24 cellular contexts compared by ENCODE assay signal in genomic region chr1:208000001-208000400, GRCh38.
"Had no signal": no experiment of that assay in that cellular context is flagged by ENCODE, and none has a peak within 500 bp of the region (broad histone marks: within the 10 kb centered on the region; RNA-seq: fewer than 3 reads in every experiment).

No MANE protein-coding gene starts in this region.

- H3K4me3 Mint-ChIP-seq: central memory CD8-positive, alpha-beta T cell; effector memory CD8-positive, alpha-beta T cell; mesothelial cell of epicardium; naive thymus-derived CD4-positive, alpha-beta T cell; nephron progenitor cell; stimulated activated naive B cell treated with anti-CD40 and anti-IgM and Interleukin-4, amounts not matched to agents 10 μg/mL and 1 μg/mL and 100 μg/mL, for 72 hours; stimulated activated naive CD8-positive, alpha-beta T cell treated with anti-CD3 and anti-CD28 coated beads, Interleukin-15, Interleukin-2, amounts not matched to agents 100 ng/mL and 50 ng/mL, for 24 hours had no signal

- DNase-seq: dermis blood vessel endothelial cell; effector memory CD8-positive, alpha-beta T cell; foreskin fibroblast; gastrocnemius medialis; kidney glomerular epithelial cell; left colon; mesenchymal stem cell; naive thymus-derived CD4-positive, alpha-beta T cell; nephron progenitor cell; occipital lobe; pancreas; retina; right lobe of liver; small intestine; stimulated activated CD4-positive, alpha-beta T cell treated with anti-CD3 and anti-CD28 coated beads, Interleukin-15, amount 100 ng/mL, for 24 hours; stimulated activated CD4-positive, alpha-beta T cell treated with anti-CD3 and anti-CD28 coated beads, Interleukin-2, amount 100 ng/mL, for 48 hours; stimulated activated naive B cell treated with anti-CD40 and anti-IgM and Interleukin-4, amounts not matched to agents 10 μg/mL and 1 μg/mL and 100 μg/mL, for 72 hours; transverse colon had no signal

- H3K27ac ChIP-seq: coronary artery, gastrocnemius medialis, hepatocyte, pancreas, right lobe of liver, suprapubic skin, transverse colon had no signal

- H3K27ac Mint-ChIP-seq: effector memory CD8-positive, alpha-beta T cell; mesothelial cell of epicardium; nephron progenitor cell; stimulated activated naive B cell treated with anti-CD40 and anti-IgM and Interleukin-4, amounts not matched to agents 10 μg/mL and 1 μg/mL and 100 μg/mL, for 72 hours; stimulated activated naive CD8-positive, alpha-beta T cell treated with anti-CD3 and anti-CD28 coated beads, Interleukin-15, Interleukin-2, amounts not matched to agents 100 ng/mL and 50 ng/mL, for 24 hours had no signal

- H3K36me3 ChIP-seq: gastrocnemius medialis, pancreas, right lobe of liver, suprapubic skin, transverse colon had no signal

- H3K79me2 ChIP-seq: hepatocyte had no signal

- H3K4me1 Mint-ChIP-seq: central memory CD8-positive, alpha-beta T cell; mesothelial cell of epicardium; naive thymus-derived CD4-positive, alpha-beta T cell; stimulated activated naive B cell treated with anti-CD40 and anti-IgM and Interleukin-4, amounts not matched to agents 10 μg/mL and 1 μg/mL and 100 μg/mL, for 72 hours had no signal

- H2AFZ ChIP-seq: hepatocyte had no signal

- H3K27me3 Mint-ChIP-seq: stimulated activated naive CD8-positive, alpha-beta T cell treated with anti-CD3 and anti-CD28 coated beads, Interleukin-15, Interleukin-2, amounts not matched to agents 100 ng/mL and 50 ng/mL, for 24 hours had no signal

- H3K4me3 ChIP-seq: coronary artery, gastrocnemius medialis, hepatocyte, pancreas, right lobe of liver, suprapubic skin, transverse colon had no signal

- H3K4me1 ChIP-seq: pancreas, right lobe of liver had no signal

- H3K9me3 ChIP-seq: gastrocnemius medialis, pancreas, right lobe of liver, suprapubic skin, transverse colon had no signal

- H3K4me2 ChIP-seq: hepatocyte had no signal

- H3K9me3 Mint-ChIP-seq: central memory CD8-positive, alpha-beta T cell; effector memory CD8-positive, alpha-beta T cell; mesothelial cell of epicardium; stimulated activated naive B cell treated with anti-CD40 and anti-IgM and Interleukin-4, amounts not matched to agents 10 μg/mL and 1 μg/mL and 100 μg/mL, for 72 hours; stimulated activated naive CD8-positive, alpha-beta T cell treated with anti-CD3 and anti-CD28 coated beads, Interleukin-15, Interleukin-2, amounts not matched to agents 100 ng/mL and 50 ng/mL, for 24 hours had no signal

- H3K27me3 ChIP-seq: gastrocnemius medialis, pancreas, right lobe of liver, suprapubic skin, transverse colon had no signal

- H3K36me3 Mint-ChIP-seq: mesothelial cell of epicardium; naive thymus-derived CD4-positive, alpha-beta T cell; stimulated activated naive B cell treated with anti-CD40 and anti-IgM and Interleukin-4, amounts not matched to agents 10 μg/mL and 1 μg/mL and 100 μg/mL, for 72 hours had no signal
